8 cellular contexts compared by ENCODE assay signal in the genomic region with DNA sequence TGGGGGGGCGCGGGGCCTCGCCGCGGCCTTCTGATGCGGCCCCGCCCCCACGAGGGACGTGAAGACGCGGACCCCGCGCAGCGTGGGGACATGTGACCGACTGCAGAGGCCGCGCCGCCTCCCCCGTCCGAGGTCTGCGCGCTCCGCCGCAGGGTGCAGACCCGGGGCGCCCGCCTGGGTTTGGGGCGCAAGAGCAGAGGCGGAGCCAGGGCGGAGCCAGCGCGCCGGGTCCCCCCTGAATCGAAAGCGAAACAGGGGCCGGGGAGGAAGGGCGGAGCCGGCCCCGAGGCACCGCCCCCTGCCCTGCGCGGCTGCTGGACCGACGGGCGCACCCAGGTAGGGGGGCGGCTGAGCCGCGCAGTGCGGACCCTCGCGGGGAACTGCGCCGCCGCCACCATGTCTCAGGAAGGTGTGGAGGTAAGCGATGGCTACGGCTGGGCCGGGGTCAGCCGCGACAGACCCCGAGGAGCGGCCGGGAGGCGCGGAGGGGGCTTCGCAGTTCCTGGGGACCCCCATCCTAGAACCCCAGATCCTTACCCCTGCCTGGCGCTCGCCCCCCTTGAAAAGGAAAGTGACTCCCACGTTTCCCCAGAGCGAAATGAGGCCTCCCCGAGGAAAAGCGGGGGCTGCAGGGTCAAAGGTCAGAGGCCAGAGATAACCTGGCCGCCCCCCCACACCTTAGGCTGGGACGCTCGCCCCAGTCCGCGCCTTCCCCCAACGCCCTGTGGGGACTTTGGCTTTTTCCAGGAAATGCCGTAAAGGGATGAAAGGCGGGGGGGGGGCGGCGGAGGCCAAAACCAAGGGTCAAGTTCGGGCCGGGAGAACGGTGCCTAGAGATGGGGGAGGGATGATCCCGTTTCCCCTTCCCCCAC. TPM values are rescaled to one million over a fixed set of nuclear protein-coding genes. Genes with fewer than 3 reads are reported as not detected.
A peak's percentile ranks its signal among the peaks of the same experiment; 100 is the strongest.
DNase-seq lines count a peak whose midpoint lies in the region; ATAC-seq and FAIRE-seq lines count a peak whose summit lies in the region.

Gene SHFL, plus strand, starts transcription at position 286 of the 872 bp plus-strand sequence. Its CDS starts 111 bp downstream, at position 397.

- peak; percentile 68 for ATAC-seq in GM18861 (IDR thresholded peaks at IDR 0.05; ENCODE audit: unreplicated experiment)
- peak; percentile 76 for ATAC-seq in HG03159 (IDR thresholded peaks at IDR 0.05; ENCODE audit: unreplicated experiment)

- H3K27ac ChIP-seq in neuronal stem cell (replicated peaks; ENCODE audit: low read length), result no peak within 1 kb of the TSS

- H3K27me3 ChIP-seq in neuronal stem cell (ENCODE audit: control insufficient read depth in 3 of 3, insufficient read depth in 3 of 3, low read depth in 1 of 3, low read length in 3 of 3), result peaks cover 8 to 28% (median 8%) of the 10 kb centered on the region in 3 experiments

- peak within 1 kb of the TSS; percentile 63 for H2AK5ac ChIP-seq in neuronal stem cell (ENCODE audit: low read depth, low read length)

- no CpG with 5 or more reads among the region's 85 CpGs for WGBS in neuronal stem cell (ENCODE audit: extremely low coverage in 2 of 2, insufficient read length in 2 of 2, insufficient replicate concordance in 1 of 2), 2 donors

- peak within 1 kb of the TSS; percentile 99 for H2AFZ ChIP-seq in neuronal stem cell (ENCODE audit: low read length)

- no peak within 1 kb of the TSS for H3K4ac ChIP-seq in neuronal stem cell (ENCODE audit: low read length)

- no peak for FAIRE-seq in frontal cortex (lab: Jason Lieb, UNC)

- no peak within 1 kb of the TSS for H4K8ac ChIP-seq in neuronal stem cell (ENCODE audit: low read depth, low read length)

- no peaks in the 10 kb centered on the region for H3K36me3 ChIP-seq in neuronal stem cell (replicated peaks in 1 of 2; ENCODE audit: control insufficient read depth in 2 of 2, insufficient read depth in 2 of 2, low read length in 2 of 2)

- peak; percentile 59 for DNase-seq in A172 (ENCODE audit: low spot score)
- peak; percentile 89 for DNase-seq in RPMI8226
- peak; percentile 43 to 85 (median 60) for DNase-seq in activated naive CD4-positive, alpha-beta T cell (lab: John Stamatoyannopoulos, UW)
- DNase-seq in frontal cortex (ENCODE audit: low spot score in 2 of 2), result peak; percentile 82 to 88
- DNase-seq in neuronal stem cell (ENCODE audit: low spot score), result peak; percentile 39
- peak; percentile 44 for DNase-seq in stromal cell of bone marrow (ENCODE audit: low read depth)

- H2BK12ac ChIP-seq in neuronal stem cell (ENCODE audit: low read length), result peak within 1 kb of the TSS; percentile 63

- H3K9ac ChIP-seq in neuronal stem cell (ENCODE audit: low read depth, low read length, poor library complexity), result peak within 1 kb of the TSS; percentile 84

- peak within 1 kb of the TSS; percentile 91 for H3K4me2 ChIP-seq in neuronal stem cell (ENCODE audit: insufficient read depth, low read length, poor library complexity, severe bottlenecking)

- H3K9me3 ChIP-seq in neuronal stem cell (replicated peaks in 1 of 2; ENCODE audit: control insufficient read depth in 2 of 2, insufficient read depth in 1 of 2, low read depth in 1 of 2, low read length in 2 of 2), result peaks cover 0 to 1% of the 10 kb centered on the region in 2 donors

- peak within 1 kb of the TSS; percentile 58 for H2BK15ac ChIP-seq in neuronal stem cell (ENCODE audit: low read length)

- peak within 1 kb of the TSS; percentile 90 for H3K18ac ChIP-seq in neuronal stem cell (ENCODE audit: low read length)

- peak within 1 kb of the TSS; percentile 21 for H3K14ac ChIP-seq in neuronal stem cell (ENCODE audit: low read length)

- no peaks in the 10 kb centered on the region for H3K79me1 ChIP-seq in neuronal stem cell (ENCODE audit: low read depth, low read length)

- H2BK120ac ChIP-seq in neuronal stem cell (ENCODE audit: low read depth, low read length), result no peak within 1 kb of the TSS

- no peak within 1 kb of the TSS for H2BK5ac ChIP-seq in neuronal stem cell (ENCODE audit: low read length)

- H4K91ac ChIP-seq in neuronal stem cell (ENCODE audit: low read depth, low read length, poor library complexity), result no peak within 1 kb of the TSS

- H3K23ac ChIP-seq in neuronal stem cell (ENCODE audit: low read depth, low read length, poor library complexity), result no peak within 1 kb of the TSS

- H3K4me1 ChIP-seq in neuronal stem cell (ENCODE audit: control insufficient read depth in 2 of 2, insufficient read depth in 1 of 2, low read depth in 1 of 2, low read length in 2 of 2), result peaks cover 0 to 2% of the 10 kb centered on the region in 2 donors

- peak within 1 kb of the TSS; percentile 69 to 84 for H3K4me3 ChIP-seq in neuronal stem cell (ENCODE audit: low read length in 2 of 2)

RNA-seq across cellular contexts. Expression of gene SHFL, which starts in this region (rescaled TPM):
- total RNA-seq in A172 (2014; rRNA removed; shearing (Covaris generic)), result 16.5 and 20.4 TPM in 2 replicates
- total RNA-seq in frontal cortex, result 3.3 TPM
- polyA plus RNA-seq in neuronal stem cell (2013, experiment 1 of 2), result 0.77 TPM
- polyA plus RNA-seq in neuronal stem cell (2013, experiment 2 of 2), result 0.71 TPM

Comparison
In these comparisons a context has a peak if more than half of its experiments do, and no peak if none do; other contexts are left out.
1. DNase-seq: peak in every context shown above with its lines; median percentile 89 in RPMI8226; 85 in frontal cortex; 60 in activated naive CD4-positive, alpha-beta T cell; 59 in A172; 44 in stromal cell of bone marrow; 39 in neuronal stem cell.